1 cellular context compared by ENCODE assay signal in genomic region chr9:137067860-137068538, GRCh38.
TF ChIP-seq lines count a peak whose summit lies in the region.

No MANE protein-coding gene starts in this region.

TF ChIP-seq in K562, 482 proteins besides CTCF, POLR2A, EP300 and RAD21 (continues in another document):
- TF ChIP-seq ZNF79 (CRISPR knock-in tag; IDR thresholded peaks at IDR 0.05; ENCODE audit: low read depth) (no peak), PTBP1 (IDR thresholded peaks at IDR 0.05; ENCODE audit: low read depth, low read length) (0 out of 2 replicates have a peak, but pooled peaks have one; percentile 46), GABPB1 (CRISPR knock-in tag; IDR thresholded peaks at IDR 0.05) (peak; percentile 69), NRF1 (conservative IDR thresholded peaks at IDR 0.05 in 1 of 2, IDR thresholded peaks at IDR 0.05 in 1 of 2) (peak in 1 of 2 experiments; percentile 17; a peak in 1 of 4 replicates), KAT7 (CRISPR knock-in tag; IDR thresholded peaks at IDR 0.05; ENCODE audit: borderline replicate concordance) (peak; percentile 57; the same call in 1 of the 2 replicates), SIN3B (IDR thresholded peaks at IDR 0.05; ENCODE audit: low read depth) (no peak), ZBTB33 (CRISPR knock-in tag; IDR thresholded peaks at IDR 0.05) (peak; percentile 96; the same call in 1 of the 2 replicates), ATF3 (IDR thresholded peaks at IDR 0.05) (peak; percentile 54; the same call in 1 of the 2 replicates), ATF3 (CRISPR knock-in tag; conservative IDR thresholded peaks at IDR 0.05) (no peak), CHD4 (IDR thresholded peaks at IDR 0.05; ENCODE audit: insufficient read depth, insufficient replicate concordance, low read depth, low read length, poor library complexity, severe bottlenecking) (peak; percentile 57), ARID4B (CRISPR knock-in tag; IDR thresholded peaks at IDR 0.05) (peak; percentile 53; the same call in 1 of the 2 replicates), BHLHE40 (IDR thresholded peaks at IDR 0.05; ENCODE audit: low read length) (0 out of 2 replicates have a peak, but pooled peaks have one; percentile 5), ZBTB7A (IDR thresholded peaks at IDR 0.05; ENCODE audit: borderline replicate concordance, control insufficient read depth, low read depth, low read length) (peak; percentile 69; the same call in 1 of the 2 replicates), ZNF511 (CRISPR knock-in tag; IDR thresholded peaks at IDR 0.05) (peak; percentile 53; the same call in 1 of the 2 replicates), JUND (IDR thresholded peaks at IDR 0.05; ENCODE audit: borderline replicate concordance, low read depth, low read length) (peak; percentile 20; the same call in 1 of the 2 replicates), JUND (tag; IDR thresholded peaks at IDR 0.05; ENCODE audit: borderline replicate concordance, low read depth, low read length) (no peak), SMC3 (conservative IDR thresholded peaks at IDR 0.05; ENCODE audit: insufficient read depth, low read depth, low read length) (peak; percentile 43; the same call in 1 of the 2 replicates), YY1 (IDR thresholded peaks at IDR 0.05; ENCODE audit: borderline replicate concordance in 1 of 3, control insufficient read depth in 1 of 3, extremely low read depth in 1 of 3, insufficient read depth in 3 of 3, insufficient read length in 1 of 3, insufficient replicate concordance in 2 of 3, low read depth in 1 of 3, low read length in 2 of 3) (peak in 1 of 3 experiments; percentile 32), RB1 (IDR thresholded peaks at IDR 0.05; ENCODE audit: low read depth) (peak; percentile 12; the same call in 1 of the 2 replicates), DNMT1 (IDR thresholded peaks at IDR 0.05) (0 out of 2 replicates have a peak, but pooled peaks have one; percentile 52), HDAC2 (IDR thresholded peaks at IDR 0.05) (peak; percentile 52; the same call in 1 of the 2 replicates), HDAC1 (IDR thresholded peaks at IDR 0.05) (peak in 1 of 2 experiments; percentile 23; a peak in 1 of 4 replicates), CREB3L1 (IDR thresholded peaks at IDR 0.05; ENCODE audit: borderline replicate concordance, low read depth) (no peak), REST (CRISPR knock-in tag; IDR thresholded peaks at IDR 0.05; ENCODE audit: low read depth) (0 out of 2 replicates have a peak, but pooled peaks have one; percentile 44), HNRNPUL1 (IDR thresholded peaks at IDR 0.05; ENCODE audit: low read length) (no peak), SMAD4 (CRISPR knock-in tag; conservative IDR thresholded peaks at IDR 0.05) (peak; percentile 48; the same call in 1 of the 2 replicates), KDM2B (CRISPR knock-in tag; IDR thresholded peaks at IDR 0.05) (no peak), NR2C2 (CRISPR knock-in tag; IDR thresholded peaks at IDR 0.05) (no peak), NR2C2 (tag; IDR thresholded peaks at IDR 0.05) (no peak), KLF10 (CRISPR knock-in tag; IDR thresholded peaks at IDR 0.05) (no peak), CTBP1 (IDR thresholded peaks at IDR 0.05; ENCODE audit: borderline replicate concordance) (peak; percentile 60; the same call in 1 of the 2 replicates), ZKSCAN1 (IDR thresholded peaks at IDR 0.05; ENCODE audit: low read depth, low read length) (0 out of 2 replicates have a peak, but pooled peaks have one; percentile 20), CEBPB (tag; IDR thresholded peaks at IDR 0.05) (peak; percentile 64), ETS1 (conservative IDR thresholded peaks at IDR 0.05; ENCODE audit: control insufficient read depth, low read depth, low read length) (0 out of 2 replicates have a peak, but pooled peaks have one; percentile 29), CREM (IDR thresholded peaks at IDR 0.05; ENCODE audit: low read depth) (peak; percentile 36), MTA3 (IDR thresholded peaks at IDR 0.05; ENCODE audit: borderline replicate concordance) (peak; percentile 53; the same call in 1 of the 2 replicates), ZEB2 (IDR thresholded peaks at IDR 0.05) (0 out of 2 replicates have a peak, but pooled peaks have one; percentile 59), CCNT2 (IDR thresholded peaks at IDR 0.05; ENCODE audit: borderline replicate concordance, extremely low read depth, insufficient read length, low read depth, low read length) (no peak), KDM4B (IDR thresholded peaks at IDR 0.05; ENCODE audit: borderline replicate concordance in 2 of 2, low read depth in 1 of 2) (no peak), ZNF384 (IDR thresholded peaks at IDR 0.05; ENCODE audit: low read depth, low read length) (0 out of 2 replicates have a peak, but pooled peaks have one; percentile 83), POLR2B (IDR thresholded peaks at IDR 0.05; ENCODE audit: low read depth, partially characterized antibody) (no peak), NFIC (IDR thresholded peaks at IDR 0.05) (peak; percentile 52), CEBPG (CRISPR knock-in tag; IDR thresholded peaks at IDR 0.05) (peak; percentile 79), CEBPG (tag; conservative IDR thresholded peaks at IDR 0.05 in 1 of 2, IDR thresholded peaks at IDR 0.05 in 1 of 2) (no peak), SRSF7 (optimal IDR thresholded peaks at IDR 0.05; ENCODE audit: low read depth, low read length) (no peak), SIN3A (IDR thresholded peaks at IDR 0.05; ENCODE audit: borderline replicate concordance in 2 of 2, control insufficient read depth in 1 of 2, low read depth in 2 of 2, low read length in 2 of 2) (peak in 1 of 2 experiments; percentile 49; a peak in 1 of 4 replicates), MYC (IDR thresholded peaks at IDR 0.05; ENCODE audit: low read depth, low read length) (peak; percentile 63; the same call in 1 of the 2 replicates), MYC (CRISPR knock-in tag; IDR thresholded peaks at IDR 0.05; ENCODE audit: borderline replicate concordance, low read depth) (no peak), RCOR1 (IDR thresholded peaks at IDR 0.05; ENCODE audit: borderline replicate concordance in 1 of 2, low read depth in 2 of 2, low read length in 2 of 2) (0 out of 4 replicates have a peak, but pooled peaks of 1 of the 2 experiments have one; percentile 14), CBFA2T3 (IDR thresholded peaks at IDR 0.05) (0 out of 2 replicates have a peak, but pooled peaks have one; percentile 8), TFAP4 (CRISPR knock-in tag; IDR thresholded peaks at IDR 0.05; ENCODE audit: borderline replicate concordance) (peak; percentile 48; the same call in 1 of the 2 replicates), RBFOX2 (IDR thresholded peaks at IDR 0.05; ENCODE audit: low read depth, low read length) (0 out of 2 replicates have a peak, but pooled peaks have one; percentile 25)
